ENCODE assay signal across 2 cellular contexts in the genomic region with DNA sequence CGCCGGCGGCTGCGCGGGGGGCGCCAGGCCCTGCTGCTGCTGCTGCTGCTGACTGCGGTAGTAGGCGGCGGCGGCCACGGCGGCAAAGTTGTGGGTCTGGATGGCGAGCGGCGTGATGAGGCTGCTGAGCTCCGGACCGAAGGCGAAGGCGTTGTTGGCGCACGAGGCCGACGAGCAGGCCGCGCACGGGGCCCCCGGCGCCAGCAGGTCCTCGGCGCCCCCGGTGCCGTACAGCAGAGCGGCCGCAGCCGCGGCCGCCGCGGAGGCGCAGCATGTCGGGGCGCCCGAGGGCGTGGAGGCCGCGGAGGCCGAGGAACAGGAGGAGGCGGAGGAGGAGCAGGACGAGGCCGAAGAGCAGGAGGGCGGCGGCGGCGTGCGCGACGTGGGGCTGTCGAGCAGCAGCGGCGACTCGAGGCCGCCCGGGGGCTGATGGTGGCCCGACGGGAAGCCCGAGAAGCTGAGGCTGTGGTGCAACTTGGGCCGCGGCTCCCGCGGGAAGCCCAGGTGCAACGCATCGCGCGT.
TF ChIP-seq lines count a peak whose summit lies in the region.

No MANE protein-coding gene starts in this region.

TF ChIP-seq in GM12878, 131 proteins besides CTCF, POLR2A, EP300 and RAD21 (continues in another document):
- TF ChIP-seq SPI1 (IDR thresholded peaks at IDR 0.05; ENCODE audit: borderline replicate concordance, insufficient read depth, low read depth, low read length) (no peak), BACH1 (IDR thresholded peaks at IDR 0.05; ENCODE audit: borderline replicate concordance) (0 out of 2 replicates have a peak, but pooled peaks have one; percentile 15), MEF2A (IDR thresholded peaks at IDR 0.05; ENCODE audit: insufficient read depth, low read depth, low read length) (no peak), EED (IDR thresholded peaks at IDR 0.05; ENCODE audit: low read depth) (no peak), CREM (IDR thresholded peaks at IDR 0.05; ENCODE audit: low read depth) (no peak), TCF7 (IDR thresholded peaks at IDR 0.05; ENCODE audit: borderline replicate concordance) (no peak), DPF2 (IDR thresholded peaks at IDR 0.05) (0 out of 2 replicates have a peak, but pooled peaks have one; percentile 87), MYC (IDR thresholded peaks at IDR 0.05; ENCODE audit: insufficient read depth, insufficient read length, insufficient replicate concordance, low read length, severe bottlenecking) (no peak)
- TF ChIP-seq, protein P1, sequence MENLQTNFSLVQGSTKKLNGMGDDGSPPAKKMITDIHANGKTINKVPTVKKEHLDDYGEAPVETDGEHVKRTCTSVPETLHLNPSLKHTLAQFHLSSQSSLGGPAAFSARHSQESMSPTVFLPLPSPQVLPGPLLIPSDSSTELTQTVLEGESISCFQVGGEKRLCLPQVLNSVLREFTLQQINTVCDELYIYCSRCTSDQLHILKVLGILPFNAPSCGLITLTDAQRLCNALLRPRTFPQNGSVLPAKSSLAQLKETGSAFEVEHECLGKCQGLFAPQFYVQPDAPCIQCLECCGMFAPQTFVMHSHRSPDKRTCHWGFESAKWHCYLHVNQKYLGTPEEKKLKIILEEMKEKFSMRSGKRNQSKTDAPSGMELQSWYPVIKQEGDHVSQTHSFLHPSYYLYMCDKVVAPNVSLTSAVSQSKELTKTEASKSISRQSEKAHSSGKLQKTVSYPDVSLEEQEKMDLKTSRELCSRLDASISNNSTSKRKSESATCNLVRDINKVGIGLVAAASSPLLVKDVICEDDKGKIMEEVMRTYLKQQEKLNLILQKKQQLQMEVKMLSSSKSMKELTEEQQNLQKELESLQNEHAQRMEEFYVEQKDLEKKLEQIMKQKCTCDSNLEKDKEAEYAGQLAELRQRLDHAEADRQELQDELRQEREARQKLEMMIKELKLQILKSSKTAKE (IDR thresholded peaks at IDR 0.05; ENCODE audit: low read depth, poor library complexity, severe bottlenecking) = no peak
- TF ChIP-seq, protein P2, sequence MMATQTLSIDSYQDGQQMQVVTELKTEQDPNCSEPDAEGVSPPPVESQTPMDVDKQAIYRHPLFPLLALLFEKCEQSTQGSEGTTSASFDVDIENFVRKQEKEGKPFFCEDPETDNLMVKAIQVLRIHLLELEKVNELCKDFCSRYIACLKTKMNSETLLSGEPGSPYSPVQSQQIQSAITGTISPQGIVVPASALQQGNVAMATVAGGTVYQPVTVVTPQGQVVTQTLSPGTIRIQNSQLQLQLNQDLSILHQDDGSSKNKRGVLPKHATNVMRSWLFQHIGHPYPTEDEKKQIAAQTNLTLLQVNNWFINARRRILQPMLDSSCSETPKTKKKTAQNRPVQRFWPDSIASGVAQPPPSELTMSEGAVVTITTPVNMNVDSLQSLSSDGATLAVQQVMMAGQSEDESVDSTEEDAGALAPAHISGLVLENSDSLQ (IDR thresholded peaks at IDR 0.05) = no peak
- TF ChIP-seq, protein P3, sequence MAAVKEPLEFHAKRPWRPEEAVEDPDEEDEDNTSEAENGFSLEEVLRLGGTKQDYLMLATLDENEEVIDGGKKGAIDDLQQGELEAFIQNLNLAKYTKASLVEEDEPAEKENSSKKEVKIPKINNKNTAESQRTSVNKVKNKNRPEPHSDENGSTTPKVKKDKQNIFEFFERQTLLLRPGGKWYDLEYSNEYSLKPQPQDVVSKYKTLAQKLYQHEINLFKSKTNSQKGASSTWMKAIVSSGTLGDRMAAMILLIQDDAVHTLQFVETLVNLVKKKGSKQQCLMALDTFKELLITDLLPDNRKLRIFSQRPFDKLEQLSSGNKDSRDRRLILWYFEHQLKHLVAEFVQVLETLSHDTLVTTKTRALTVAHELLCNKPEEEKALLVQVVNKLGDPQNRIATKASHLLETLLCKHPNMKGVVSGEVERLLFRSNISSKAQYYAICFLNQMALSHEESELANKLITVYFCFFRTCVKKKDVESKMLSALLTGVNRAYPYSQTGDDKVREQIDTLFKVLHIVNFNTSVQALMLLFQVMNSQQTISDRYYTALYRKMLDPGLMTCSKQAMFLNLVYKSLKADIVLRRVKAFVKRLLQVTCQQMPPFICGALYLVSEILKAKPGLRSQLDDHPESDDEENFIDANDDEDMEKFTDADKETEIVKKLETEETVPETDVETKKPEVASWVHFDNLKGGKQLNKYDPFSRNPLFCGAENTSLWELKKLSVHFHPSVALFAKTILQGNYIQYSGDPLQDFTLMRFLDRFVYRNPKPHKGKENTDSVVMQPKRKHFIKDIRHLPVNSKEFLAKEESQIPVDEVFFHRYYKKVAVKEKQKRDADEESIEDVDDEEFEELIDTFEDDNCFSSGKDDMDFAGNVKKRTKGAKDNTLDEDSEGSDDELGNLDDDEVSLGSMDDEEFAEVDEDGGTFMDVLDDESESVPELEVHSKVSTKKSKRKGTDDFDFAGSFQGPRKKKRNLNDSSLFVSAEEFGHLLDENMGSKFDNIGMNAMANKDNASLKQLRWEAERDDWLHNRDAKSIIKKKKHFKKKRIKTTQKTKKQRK (IDR thresholded peaks at IDR 0.05; ENCODE audit: low read depth, low read length) = no peak
- TF ChIP-seq, protein P4, sequence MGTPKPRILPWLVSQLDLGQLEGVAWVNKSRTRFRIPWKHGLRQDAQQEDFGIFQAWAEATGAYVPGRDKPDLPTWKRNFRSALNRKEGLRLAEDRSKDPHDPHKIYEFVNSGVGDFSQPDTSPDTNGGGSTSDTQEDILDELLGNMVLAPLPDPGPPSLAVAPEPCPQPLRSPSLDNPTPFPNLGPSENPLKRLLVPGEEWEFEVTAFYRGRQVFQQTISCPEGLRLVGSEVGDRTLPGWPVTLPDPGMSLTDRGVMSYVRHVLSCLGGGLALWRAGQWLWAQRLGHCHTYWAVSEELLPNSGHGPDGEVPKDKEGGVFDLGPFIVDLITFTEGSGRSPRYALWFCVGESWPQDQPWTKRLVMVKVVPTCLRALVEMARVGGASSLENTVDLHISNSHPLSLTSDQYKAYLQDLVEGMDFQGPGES (IDR thresholded peaks at IDR 0.05) = no peak
- TF ChIP-seq, protein P5, sequence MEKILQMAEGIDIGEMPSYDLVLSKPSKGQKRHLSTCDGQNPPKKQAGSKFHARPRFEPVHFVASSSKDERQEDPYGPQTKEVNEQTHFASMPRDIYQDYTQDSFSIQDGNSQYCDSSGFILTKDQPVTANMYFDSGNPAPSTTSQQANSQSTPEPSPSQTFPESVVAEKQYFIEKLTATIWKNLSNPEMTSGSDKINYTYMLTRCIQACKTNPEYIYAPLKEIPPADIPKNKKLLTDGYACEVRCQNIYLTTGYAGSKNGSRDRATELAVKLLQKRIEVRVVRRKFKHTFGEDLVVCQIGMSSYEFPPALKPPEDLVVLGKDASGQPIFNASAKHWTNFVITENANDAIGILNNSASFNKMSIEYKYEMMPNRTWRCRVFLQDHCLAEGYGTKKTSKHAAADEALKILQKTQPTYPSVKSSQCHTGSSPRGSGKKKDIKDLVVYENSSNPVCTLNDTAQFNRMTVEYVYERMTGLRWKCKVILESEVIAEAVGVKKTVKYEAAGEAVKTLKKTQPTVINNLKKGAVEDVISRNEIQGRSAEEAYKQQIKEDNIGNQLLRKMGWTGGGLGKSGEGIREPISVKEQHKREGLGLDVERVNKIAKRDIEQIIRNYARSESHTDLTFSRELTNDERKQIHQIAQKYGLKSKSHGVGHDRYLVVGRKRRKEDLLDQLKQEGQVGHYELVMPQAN (conservative IDR thresholded peaks at IDR 0.05) = peak; percentile 42; the same call in 1 of the 2 replicates

TF ChIP-seq in HepG2, 621 proteins besides CTCF, POLR2A, EP300 and RAD21 (continues in another document):
- TF ChIP-seq KLF16 (CRISPR knock-in tag; IDR thresholded peaks at IDR 0.05) (no peak), RXRA (CRISPR knock-in tag; IDR thresholded peaks at IDR 0.05) (no peak), ZNF235 (CRISPR knock-in tag; IDR thresholded peaks at IDR 0.05; ENCODE audit: borderline replicate concordance) (peak; percentile 4; the same call in 1 of the 2 replicates), TEAD3 (CRISPR knock-in tag; optimal IDR thresholded peaks at IDR 0.05; ENCODE audit: borderline replicate concordance) (no peak), REXO4 (CRISPR knock-in tag; IDR thresholded peaks at IDR 0.05; ENCODE audit: borderline replicate concordance) (0 out of 2 replicates have a peak, but pooled peaks have one; percentile 5), ASH2L (IDR thresholded peaks at IDR 0.05; ENCODE audit: insufficient read length, low read depth, low read length) (peak; percentile 65), NR2F6 (IDR thresholded peaks at IDR 0.05) (no peak), NR2F6 (CRISPR knock-in tag; IDR thresholded peaks at IDR 0.05) (no peak), CHD2 (IDR thresholded peaks at IDR 0.05; ENCODE audit: low read depth, low read length) (no peak), RBFOX2 (IDR thresholded peaks at IDR 0.05; ENCODE audit: low read depth, low read length) (peak; percentile 71), RFX1 (IDR thresholded peaks at IDR 0.05) (no peak), ZNF530 (CRISPR knock-in tag; IDR thresholded peaks at IDR 0.05; ENCODE audit: low read depth) (no peak), POGZ (CRISPR knock-in tag; IDR thresholded peaks at IDR 0.05) (no peak), PAWR (CRISPR knock-in tag; IDR thresholded peaks at IDR 0.05; ENCODE audit: borderline replicate concordance) (no peak), ZFY (CRISPR knock-in tag; IDR thresholded peaks at IDR 0.05) (peak; percentile 55; the same call in 1 of the 2 replicates), ZSCAN21 (CRISPR knock-in tag; IDR thresholded peaks at IDR 0.05; ENCODE audit: borderline replicate concordance) (peak; percentile 52), ZNF343 (CRISPR knock-in tag; IDR thresholded peaks at IDR 0.05) (0 out of 2 replicates have a peak, but pooled peaks have one; percentile 67), ZNF709 (CRISPR knock-in tag; IDR thresholded peaks at IDR 0.05) (peak; percentile 11; the same call in 1 of the 2 replicates), ZNF670 (CRISPR knock-in tag; IDR thresholded peaks at IDR 0.05; ENCODE audit: borderline replicate concordance) (peak; percentile 19; the same call in 1 of the 2 replicates), CREM (IDR thresholded peaks at IDR 0.05) (no peak), CREM (CRISPR knock-in tag; IDR thresholded peaks at IDR 0.05) (no peak), ZC3H13 (CRISPR knock-in tag; IDR thresholded peaks at IDR 0.05) (peak; percentile 24; the same call in 1 of the 2 replicates), MAZ (IDR thresholded peaks at IDR 0.05; ENCODE audit: borderline replicate concordance, low read depth, low read length) (no peak), MAZ (CRISPR knock-in tag; IDR thresholded peaks at IDR 0.05; ENCODE audit: low read depth) (0 out of 2 replicates have a peak, but pooled peaks have one; percentile 22), NR2C2 (CRISPR knock-in tag; IDR thresholded peaks at IDR 0.05; ENCODE audit: borderline replicate concordance) (0 out of 2 replicates have a peak, but pooled peaks have one; percentile 25), SP4 (CRISPR knock-in tag; IDR thresholded peaks at IDR 0.05) (no peak), ZNF567 (CRISPR knock-in tag; IDR thresholded peaks at IDR 0.05; ENCODE audit: borderline replicate concordance) (0 out of 2 replicates have a peak, but pooled peaks have one; percentile 22), ZNF329 (CRISPR knock-in tag; IDR thresholded peaks at IDR 0.05; ENCODE audit: low read depth) (0 out of 2 replicates have a peak, but pooled peaks have one; percentile 8), EZH2 (conservative IDR thresholded peaks at IDR 0.05; ENCODE audit: low read depth, low read length) (no peak), ZNF333 (CRISPR knock-in tag; IDR thresholded peaks at IDR 0.05; ENCODE audit: borderline replicate concordance) (no peak; the same call in 1 of the 2 replicates), HIVEP1 (CRISPR knock-in tag; IDR thresholded peaks at IDR 0.05) (no peak), ZNF468 (CRISPR knock-in tag; IDR thresholded peaks at IDR 0.05) (0 out of 2 replicates have a peak, but pooled peaks have one; percentile 60)
- TF ChIP-seq, protein P6, sequence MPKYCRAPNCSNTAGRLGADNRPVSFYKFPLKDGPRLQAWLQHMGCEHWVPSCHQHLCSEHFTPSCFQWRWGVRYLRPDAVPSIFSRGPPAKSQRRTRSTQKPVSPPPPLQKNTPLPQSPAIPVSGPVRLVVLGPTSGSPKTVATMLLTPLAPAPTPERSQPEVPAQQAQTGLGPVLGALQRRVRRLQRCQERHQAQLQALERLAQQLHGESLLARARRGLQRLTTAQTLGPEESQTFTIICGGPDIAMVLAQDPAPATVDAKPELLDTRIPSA (CRISPR knock-in tag; IDR thresholded peaks at IDR 0.05; ENCODE audit: borderline replicate concordance) = no peak
- TF ChIP-seq, protein P7, sequence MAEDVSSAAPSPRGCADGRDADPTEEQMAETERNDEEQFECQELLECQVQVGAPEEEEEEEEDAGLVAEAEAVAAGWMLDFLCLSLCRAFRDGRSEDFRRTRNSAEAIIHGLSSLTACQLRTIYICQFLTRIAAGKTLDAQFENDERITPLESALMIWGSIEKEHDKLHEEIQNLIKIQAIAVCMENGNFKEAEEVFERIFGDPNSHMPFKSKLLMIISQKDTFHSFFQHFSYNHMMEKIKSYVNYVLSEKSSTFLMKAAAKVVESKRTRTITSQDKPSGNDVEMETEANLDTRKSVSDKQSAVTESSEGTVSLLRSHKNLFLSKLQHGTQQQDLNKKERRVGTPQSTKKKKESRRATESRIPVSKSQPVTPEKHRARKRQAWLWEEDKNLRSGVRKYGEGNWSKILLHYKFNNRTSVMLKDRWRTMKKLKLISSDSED (CRISPR knock-in tag; IDR thresholded peaks at IDR 0.05) = peak; percentile 11; the same call in 1 of the 2 replicates
- TF ChIP-seq, protein P8, sequence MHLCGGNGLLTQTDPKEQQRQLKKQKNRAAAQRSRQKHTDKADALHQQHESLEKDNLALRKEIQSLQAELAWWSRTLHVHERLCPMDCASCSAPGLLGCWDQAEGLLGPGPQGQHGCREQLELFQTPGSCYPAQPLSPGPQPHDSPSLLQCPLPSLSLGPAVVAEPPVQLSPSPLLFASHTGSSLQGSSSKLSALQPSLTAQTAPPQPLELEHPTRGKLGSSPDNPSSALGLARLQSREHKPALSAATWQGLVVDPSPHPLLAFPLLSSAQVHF (CRISPR knock-in tag; IDR thresholded peaks at IDR 0.05) = peak; percentile 73; the same call in 1 of the 2 replicates
- TF ChIP-seq, protein P9, sequence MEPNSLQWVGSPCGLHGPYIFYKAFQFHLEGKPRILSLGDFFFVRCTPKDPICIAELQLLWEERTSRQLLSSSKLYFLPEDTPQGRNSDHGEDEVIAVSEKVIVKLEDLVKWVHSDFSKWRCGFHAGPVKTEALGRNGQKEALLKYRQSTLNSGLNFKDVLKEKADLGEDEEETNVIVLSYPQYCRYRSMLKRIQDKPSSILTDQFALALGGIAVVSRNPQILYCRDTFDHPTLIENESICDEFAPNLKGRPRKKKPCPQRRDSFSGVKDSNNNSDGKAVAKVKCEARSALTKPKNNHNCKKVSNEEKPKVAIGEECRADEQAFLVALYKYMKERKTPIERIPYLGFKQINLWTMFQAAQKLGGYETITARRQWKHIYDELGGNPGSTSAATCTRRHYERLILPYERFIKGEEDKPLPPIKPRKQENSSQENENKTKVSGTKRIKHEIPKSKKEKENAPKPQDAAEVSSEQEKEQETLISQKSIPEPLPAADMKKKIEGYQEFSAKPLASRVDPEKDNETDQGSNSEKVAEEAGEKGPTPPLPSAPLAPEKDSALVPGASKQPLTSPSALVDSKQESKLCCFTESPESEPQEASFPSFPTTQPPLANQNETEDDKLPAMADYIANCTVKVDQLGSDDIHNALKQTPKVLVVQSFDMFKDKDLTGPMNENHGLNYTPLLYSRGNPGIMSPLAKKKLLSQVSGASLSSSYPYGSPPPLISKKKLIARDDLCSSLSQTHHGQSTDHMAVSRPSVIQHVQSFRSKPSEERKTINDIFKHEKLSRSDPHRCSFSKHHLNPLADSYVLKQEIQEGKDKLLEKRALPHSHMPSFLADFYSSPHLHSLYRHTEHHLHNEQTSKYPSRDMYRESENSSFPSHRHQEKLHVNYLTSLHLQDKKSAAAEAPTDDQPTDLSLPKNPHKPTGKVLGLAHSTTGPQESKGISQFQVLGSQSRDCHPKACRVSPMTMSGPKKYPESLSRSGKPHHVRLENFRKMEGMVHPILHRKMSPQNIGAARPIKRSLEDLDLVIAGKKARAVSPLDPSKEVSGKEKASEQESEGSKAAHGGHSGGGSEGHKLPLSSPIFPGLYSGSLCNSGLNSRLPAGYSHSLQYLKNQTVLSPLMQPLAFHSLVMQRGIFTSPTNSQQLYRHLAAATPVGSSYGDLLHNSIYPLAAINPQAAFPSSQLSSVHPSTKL (CRISPR knock-in tag; IDR thresholded peaks at IDR 0.05) = no peak
